Comparison of ENCODE assay signal across 10 cellular contexts in genomic region chr6:119442776-119443184, GRCh38.
DNase-seq lines count a peak whose midpoint lies in the region; ATAC-seq and TF ChIP-seq lines count a peak whose summit lies in the region.
"Had no signal": no experiment of that assay in that cellular context is flagged by ENCODE, and none has a peak within 500 bp of the region (broad histone marks: within the 10 kb centered on the region; RNA-seq: fewer than 3 reads in every experiment).

No MANE protein-coding gene starts in this region.

- H3K4me3 ChIP-seq in PC-9 = no peak overlapping the region

- no peaks in the 10 kb centered on the region for H3K79me2 ChIP-seq in PC-9 (ENCODE audit: low read depth)

- H3K36me3 Mint-ChIP-seq in activated T-cell treated with anti-CD3 and anti-CD28 coated beads, Interleukin-2, amount 50 U/mL, for 24 hours (ENCODE audit: low read depth) = no peaks in the 10 kb centered on the region

- H3F3A ChIP-seq in PC-9 (ENCODE audit: insufficient read depth, low read depth) = peaks cover 26% of the 10 kb centered on the region

- H3K4me1 Mint-ChIP-seq in activated T-cell treated with anti-CD3 and anti-CD28 coated beads, Interleukin-2, amount 50 U/mL, for 24 hours (ENCODE audit: low read depth) = peaks cover 22% of the 10 kb centered on the region

- no peak for TF ChIP-seq CTCF in PC-9 (conservative IDR thresholded peaks at IDR 0.05)

- no peak overlapping the region for H2AFZ ChIP-seq in PC-9

- intact Hi-C loops in PC-9 (cut with micrococcal nuclease; ENCODE audit: unreplicated experiment) = no loop called here

- H3K9me3 ChIP-seq in PC-9 (ENCODE audit: insufficient read depth, low read depth) = peaks cover 5% of the 10 kb centered on the region; the same call in 1 of the 2 replicates

- no peak overlapping the region for H3K27ac ChIP-seq in PC-9
- H3K27ac ChIP-seq: 22Rv1 had no signal

- peak; percentile 58 for ATAC-seq in HG02642 (IDR thresholded peaks at IDR 0.05; ENCODE audit: poor library complexity, unreplicated experiment)

- H3K36me3 ChIP-seq in PC-9 (ENCODE audit: low read depth) = no peaks in the 10 kb centered on the region

- no peaks in the 10 kb centered on the region for H4K20me1 ChIP-seq in PC-9 (ENCODE audit: insufficient read depth)

- POLR2A ChIA-PET in PC-9 (lab: Charles Lee; ENCODE audit: unreplicated experiment) = no interaction called here

- DNase-seq in DMS153 (lab: John Stamatoyannopoulos, UW) (peak; percentile 58), DMS153 treated with DMSO at 0.1 percent for 48 hours (lab: John Stamatoyannopoulos, UW; ENCODE audit: unreplicated experiment) (no peak), NCI-H748 treated with DMSO at 0.1 percent for 48 hours (lab: John Stamatoyannopoulos, UW) (peak; percentile 49), putamen (ENCODE audit: low spot score) (peak; percentile 37), cerebellum (ENCODE audit: low spot score) (no peak), PC-9 (no peak)
- no peak for DNase-seq in activated T-cell treated with anti-CD3 and anti-CD28 coated beads, Interleukin-2, amount 50 U/mL, for 24 hours
- DNase-seq: SW 1271 had no signal

- peaks cover 41% of the 10 kb centered on the region for H3K4me1 ChIP-seq in PC-9 (replicated peaks; ENCODE audit: insufficient read depth)

- H3K27ac Mint-ChIP-seq in activated T-cell treated with anti-CD3 and anti-CD28 coated beads, Interleukin-2, amount 50 U/mL, for 24 hours = no peak overlapping the region

- BruUV-seq in PC-9 (replicated peaks; lab: Mats Ljungman, UMichigan) = no TSS peak

- no peak overlapping the region for H3K4me3 Mint-ChIP-seq in activated T-cell treated with anti-CD3 and anti-CD28 coated beads, Interleukin-2, amount 50 U/mL, for 24 hours

- no peaks in the 10 kb centered on the region for H3K9me2 ChIP-seq in PC-9 (ENCODE audit: insufficient read depth)

- peaks cover 2% of the 10 kb centered on the region for H3K9me3 Mint-ChIP-seq in activated T-cell treated with anti-CD3 and anti-CD28 coated beads, Interleukin-2, amount 50 U/mL, for 24 hours

- H3K27me3 ChIP-seq in PC-9 (ENCODE audit: insufficient read depth, low read depth) = no peaks in the 10 kb centered on the region

- CTCF ChIA-PET in PC-9 (lab: Charles Lee) = no interaction called here

- no peak overlapping the region for H3K4me2 ChIP-seq in PC-9

- no peaks in the 10 kb centered on the region for H3K27me3 Mint-ChIP-seq in activated T-cell treated with anti-CD3 and anti-CD28 coated beads, Interleukin-2, amount 50 U/mL, for 24 hours

Comparison
In these comparisons a context has a peak if more than half of its experiments do, and no peak if none do; other contexts are left out.
1. DNase-seq: peak in DMS153 (single experiment), NCI-H748 treated with DMSO at 0.1 percent for 48 hours (single experiment) and putamen (single experiment); none in DMS153 treated with DMSO at 0.1 percent for 48 hours (single experiment), cerebellum (single experiment), activated T-cell treated with anti-CD3 and anti-CD28 coated beads, Interleukin-2, amount 50 U/mL, for 24 hours (single experiment) and PC-9 (0 of 2).